In the genomic region with DNA sequence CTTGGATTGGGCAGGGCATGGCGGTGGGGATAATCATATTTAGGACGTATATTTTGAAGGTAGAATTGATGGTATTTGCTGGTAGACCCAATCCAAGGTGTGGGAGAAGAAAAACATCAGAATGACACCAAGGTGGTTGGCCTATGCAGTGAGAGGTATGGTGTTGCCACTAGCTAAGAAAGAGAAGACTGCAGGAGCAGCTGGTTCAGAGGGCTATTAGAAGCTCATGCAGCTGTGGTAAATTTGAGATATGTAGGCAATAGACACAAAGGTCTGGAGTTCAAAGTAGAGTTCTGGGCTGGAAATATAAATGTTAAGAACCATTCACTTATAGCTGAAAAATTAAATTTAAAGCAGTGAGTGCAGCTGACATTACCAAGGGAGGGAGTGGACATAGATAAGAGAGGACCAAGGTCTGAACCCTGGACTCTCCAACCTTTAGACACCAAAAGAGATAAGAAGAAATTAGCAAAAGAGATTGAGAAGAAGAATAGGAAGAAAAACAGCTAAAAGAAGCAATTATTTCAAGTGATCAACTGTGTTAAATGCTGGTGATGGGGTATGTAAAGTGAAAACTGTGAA, we compare ENCODE assay signal across 1 cellular context.
TF ChIP-seq lines count a peak whose summit lies in the region.

No MANE protein-coding gene starts in this region.

TF ChIP-seq in HepG2, 621 proteins besides CTCF, POLR2A, EP300 and RAD21 (continued from another document):
- TF ChIP-seq, protein P1, sequence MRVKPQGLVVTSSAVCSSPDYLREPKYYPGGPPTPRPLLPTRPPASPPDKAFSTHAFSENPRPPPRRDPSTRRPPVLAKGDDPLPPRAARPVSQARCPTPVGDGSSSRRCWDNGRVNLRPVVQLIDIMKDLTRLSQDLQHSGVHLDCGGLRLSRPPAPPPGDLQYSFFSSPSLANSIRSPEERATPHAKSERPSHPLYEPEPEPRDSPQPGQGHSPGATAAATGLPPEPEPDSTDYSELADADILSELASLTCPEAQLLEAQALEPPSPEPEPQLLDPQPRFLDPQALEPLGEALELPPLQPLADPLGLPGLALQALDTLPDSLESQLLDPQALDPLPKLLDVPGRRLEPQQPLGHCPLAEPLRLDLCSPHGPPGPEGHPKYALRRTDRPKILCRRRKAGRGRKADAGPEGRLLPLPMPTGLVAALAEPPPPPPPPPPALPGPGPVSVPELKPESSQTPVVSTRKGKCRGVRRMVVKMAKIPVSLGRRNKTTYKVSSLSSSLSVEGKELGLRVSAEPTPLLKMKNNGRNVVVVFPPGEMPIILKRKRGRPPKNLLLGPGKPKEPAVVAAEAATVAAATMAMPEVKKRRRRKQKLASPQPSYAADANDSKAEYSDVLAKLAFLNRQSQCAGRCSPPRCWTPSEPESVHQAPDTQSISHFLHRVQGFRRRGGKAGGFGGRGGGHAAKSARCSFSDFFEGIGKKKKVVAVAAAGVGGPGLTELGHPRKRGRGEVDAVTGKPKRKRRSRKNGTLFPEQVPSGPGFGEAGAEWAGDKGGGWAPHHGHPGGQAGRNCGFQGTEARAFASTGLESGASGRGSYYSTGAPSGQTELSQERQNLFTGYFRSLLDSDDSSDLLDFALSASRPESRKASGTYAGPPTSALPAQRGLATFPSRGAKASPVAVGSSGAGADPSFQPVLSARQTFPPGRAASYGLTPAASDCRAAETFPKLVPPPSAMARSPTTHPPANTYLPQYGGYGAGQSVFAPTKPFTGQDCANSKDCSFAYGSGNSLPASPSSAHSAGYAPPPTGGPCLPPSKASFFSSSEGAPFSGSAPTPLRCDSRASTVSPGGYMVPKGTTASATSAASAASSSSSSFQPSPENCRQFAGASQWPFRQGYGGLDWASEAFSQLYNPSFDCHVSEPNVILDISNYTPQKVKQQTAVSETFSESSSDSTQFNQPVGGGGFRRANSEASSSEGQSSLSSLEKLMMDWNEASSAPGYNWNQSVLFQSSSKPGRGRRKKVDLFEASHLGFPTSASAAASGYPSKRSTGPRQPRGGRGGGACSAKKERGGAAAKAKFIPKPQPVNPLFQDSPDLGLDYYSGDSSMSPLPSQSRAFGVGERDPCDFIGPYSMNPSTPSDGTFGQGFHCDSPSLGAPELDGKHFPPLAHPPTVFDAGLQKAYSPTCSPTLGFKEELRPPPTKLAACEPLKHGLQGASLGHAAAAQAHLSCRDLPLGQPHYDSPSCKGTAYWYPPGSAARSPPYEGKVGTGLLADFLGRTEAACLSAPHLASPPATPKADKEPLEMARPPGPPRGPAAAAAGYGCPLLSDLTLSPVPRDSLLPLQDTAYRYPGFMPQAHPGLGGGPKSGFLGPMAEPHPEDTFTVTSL (CRISPR knock-in tag; IDR thresholded peaks at IDR 0.05; ENCODE audit: borderline replicate concordance), result peak; percentile 54; the same call in 1 of the 2 replicates
- TF ChIP-seq ZFP90 (CRISPR knock-in tag; IDR thresholded peaks at IDR 0.05; ENCODE audit: borderline replicate concordance) (no peak), HNRNPK (IDR thresholded peaks at IDR 0.05; ENCODE audit: low read depth, low read length, poor library complexity, severe bottlenecking) (no peak), HNF4A (CRISPR knock-in tag; IDR thresholded peaks at IDR 0.05) (peak; percentile 73), NCOA2 (CRISPR knock-in tag; IDR thresholded peaks at IDR 0.05) (no peak)
- TF ChIP-seq, protein P2, sequence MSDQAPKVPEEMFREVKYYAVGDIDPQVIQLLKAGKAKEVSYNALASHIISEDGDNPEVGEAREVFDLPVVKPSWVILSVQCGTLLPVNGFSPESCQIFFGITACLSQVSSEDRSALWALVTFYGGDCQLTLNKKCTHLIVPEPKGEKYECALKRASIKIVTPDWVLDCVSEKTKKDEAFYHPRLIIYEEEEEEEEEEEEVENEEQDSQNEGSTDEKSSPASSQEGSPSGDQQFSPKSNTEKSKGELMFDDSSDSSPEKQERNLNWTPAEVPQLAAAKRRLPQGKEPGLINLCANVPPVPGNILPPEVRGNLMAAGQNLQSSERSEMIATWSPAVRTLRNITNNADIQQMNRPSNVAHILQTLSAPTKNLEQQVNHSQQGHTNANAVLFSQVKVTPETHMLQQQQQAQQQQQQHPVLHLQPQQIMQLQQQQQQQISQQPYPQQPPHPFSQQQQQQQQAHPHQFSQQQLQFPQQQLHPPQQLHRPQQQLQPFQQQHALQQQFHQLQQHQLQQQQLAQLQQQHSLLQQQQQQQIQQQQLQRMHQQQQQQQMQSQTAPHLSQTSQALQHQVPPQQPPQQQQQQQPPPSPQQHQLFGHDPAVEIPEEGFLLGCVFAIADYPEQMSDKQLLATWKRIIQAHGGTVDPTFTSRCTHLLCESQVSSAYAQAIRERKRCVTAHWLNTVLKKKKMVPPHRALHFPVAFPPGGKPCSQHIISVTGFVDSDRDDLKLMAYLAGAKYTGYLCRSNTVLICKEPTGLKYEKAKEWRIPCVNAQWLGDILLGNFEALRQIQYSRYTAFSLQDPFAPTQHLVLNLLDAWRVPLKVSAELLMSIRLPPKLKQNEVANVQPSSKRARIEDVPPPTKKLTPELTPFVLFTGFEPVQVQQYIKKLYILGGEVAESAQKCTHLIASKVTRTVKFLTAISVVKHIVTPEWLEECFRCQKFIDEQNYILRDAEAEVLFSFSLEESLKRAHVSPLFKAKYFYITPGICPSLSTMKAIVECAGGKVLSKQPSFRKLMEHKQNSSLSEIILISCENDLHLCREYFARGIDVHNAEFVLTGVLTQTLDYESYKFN (CRISPR knock-in tag; conservative IDR thresholded peaks at IDR 0.05), result 0 out of 2 replicates have a peak, but pooled peaks have one; percentile 30
